Comparison of ENCODE assay signal across 1 cellular context in the genomic region with DNA sequence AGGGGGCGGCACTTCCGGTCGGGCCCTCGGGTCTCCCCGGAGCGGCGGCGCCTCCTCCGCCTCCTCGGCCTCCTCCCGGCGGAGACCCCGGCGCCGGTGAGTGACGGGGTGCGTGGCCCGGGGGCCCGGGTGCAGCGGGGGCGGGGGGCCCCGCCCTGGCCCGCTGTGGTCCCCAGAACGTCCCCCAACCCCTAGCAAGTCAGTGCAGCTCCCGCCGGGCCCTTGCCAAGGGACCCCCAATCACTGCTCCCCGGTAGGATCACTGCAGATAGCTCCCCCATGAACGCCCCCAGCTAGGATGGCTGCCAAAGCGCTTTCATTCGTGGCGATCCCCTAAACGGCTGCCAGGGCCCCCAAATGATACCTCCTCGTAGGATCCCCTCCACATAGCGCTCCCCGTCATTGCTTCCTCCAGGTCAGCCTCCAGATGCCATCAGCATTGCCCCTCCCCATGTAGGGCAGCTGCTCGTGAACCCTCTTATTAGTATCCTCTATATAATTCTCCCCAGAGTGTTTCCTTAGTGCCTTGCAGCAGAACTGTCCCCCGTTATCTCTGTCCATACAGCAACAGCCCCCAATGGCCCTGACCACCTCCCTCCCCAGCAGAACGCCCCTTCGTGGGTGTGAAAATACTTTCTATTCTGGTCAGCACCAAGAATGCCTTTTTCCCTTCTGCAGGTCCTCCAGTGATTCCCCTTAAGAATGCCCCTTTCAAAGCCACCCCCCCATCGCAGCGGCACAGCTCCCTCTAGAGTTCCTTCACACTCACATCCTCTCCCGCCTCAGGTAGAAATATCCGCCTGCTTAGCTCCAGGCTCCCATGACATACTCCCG.
TF ChIP-seq lines count a peak whose summit lies in the region.

Gene ZNF865, plus strand, starts transcription at position 11 of the 834 bp plus-strand sequence. CDS start 7,972 bp downstream, outside the sequence.

TF ChIP-seq in HepG2, 621 proteins besides CTCF, POLR2A, EP300 and RAD21 (continued from another document and continues in another):
- TF ChIP-seq ZNF773 (CRISPR knock-in tag; IDR thresholded peaks at IDR 0.05; ENCODE audit: borderline replicate concordance) (no peak), MAF1 (CRISPR knock-in tag; IDR thresholded peaks at IDR 0.05; ENCODE audit: borderline replicate concordance) (no peak), EZH2 (conservative IDR thresholded peaks at IDR 0.05; ENCODE audit: low read depth, low read length) (no peak), ZNF335 (CRISPR knock-in tag; IDR thresholded peaks at IDR 0.05) (no peak; the same call in 1 of the 2 replicates), CSRNP2 (CRISPR knock-in tag; conservative IDR thresholded peaks at IDR 0.05; ENCODE audit: low read depth) (no peak), GPN1 (CRISPR knock-in tag; IDR thresholded peaks at IDR 0.05; ENCODE audit: borderline replicate concordance) (no peak), NFIB (CRISPR knock-in tag; IDR thresholded peaks at IDR 0.05; ENCODE audit: borderline replicate concordance) (no peak), KLF12 (CRISPR knock-in tag; IDR thresholded peaks at IDR 0.05; ENCODE audit: borderline replicate concordance) (no peak), THRA (CRISPR knock-in tag; IDR thresholded peaks at IDR 0.05; ENCODE audit: borderline replicate concordance) (no peak), ZFAT (CRISPR knock-in tag; conservative IDR thresholded peaks at IDR 0.05) (no peak), ZNF260 (CRISPR knock-in tag; IDR thresholded peaks at IDR 0.05; ENCODE audit: borderline replicate concordance, low read depth) (no peak), ZNF781 (CRISPR knock-in tag; IDR thresholded peaks at IDR 0.05; ENCODE audit: borderline replicate concordance, not compliant biosample characterization) (peak; percentile 25), SCMH1 (CRISPR knock-in tag; IDR thresholded peaks at IDR 0.05; ENCODE audit: borderline replicate concordance) (no peak), YEATS2 (CRISPR knock-in tag; IDR thresholded peaks at IDR 0.05; ENCODE audit: borderline replicate concordance) (peak; percentile 60; the same call in 1 of the 2 replicates), ZNF326 (CRISPR knock-in tag; IDR thresholded peaks at IDR 0.05; ENCODE audit: borderline replicate concordance) (no peak), EHMT2 (IDR thresholded peaks at IDR 0.05; ENCODE audit: borderline replicate concordance, low read depth, low read length) (no peak), MEIS2 (CRISPR knock-in tag; IDR thresholded peaks at IDR 0.05) (no peak), TBX2 (CRISPR knock-in tag; IDR thresholded peaks at IDR 0.05; ENCODE audit: borderline replicate concordance) (peak; percentile 33; the same call in 1 of the 2 replicates), ZKSCAN5 (CRISPR knock-in tag; IDR thresholded peaks at IDR 0.05) (0 out of 2 replicates have a peak, but pooled peaks have one; percentile 52), NFAT5 (CRISPR knock-in tag; IDR thresholded peaks at IDR 0.05) (no peak), ZNF564 (CRISPR knock-in tag; IDR thresholded peaks at IDR 0.05) (no peak), NFKBIZ (CRISPR knock-in tag; IDR thresholded peaks at IDR 0.05) (no peak), EEA1 (CRISPR knock-in tag; IDR thresholded peaks at IDR 0.05; ENCODE audit: borderline replicate concordance) (peak; percentile 25; the same call in 1 of the 2 replicates), SP5 (CRISPR knock-in tag; IDR thresholded peaks at IDR 0.05; ENCODE audit: borderline replicate concordance, low read depth) (no peak), STAG1 (CRISPR knock-in tag; IDR thresholded peaks at IDR 0.05) (peak; percentile 80), RNF219 (CRISPR knock-in tag; IDR thresholded peaks at IDR 0.05) (no peak), ETV6 (CRISPR knock-in tag; conservative IDR thresholded peaks at IDR 0.05) (0 out of 2 replicates have a peak, but pooled peaks have one; percentile 5), HOXA7 (CRISPR knock-in tag; IDR thresholded peaks at IDR 0.05) (no peak), ZNF205 (CRISPR knock-in tag; IDR thresholded peaks at IDR 0.05) (no peak; the same call in 1 of the 2 replicates), ZNF772 (CRISPR knock-in tag; IDR thresholded peaks at IDR 0.05) (0 out of 2 replicates have a peak, but pooled peaks have one; percentile 24), ZNF788 (CRISPR knock-in tag; IDR thresholded peaks at IDR 0.05; ENCODE audit: borderline replicate concordance) (peak; percentile 37; the same call in 1 of the 2 replicates), ZFX (CRISPR knock-in tag; IDR thresholded peaks at IDR 0.05; ENCODE audit: low read depth) (0 out of 2 replicates have a peak, but pooled peaks have one; percentile 11), ZNF780A (CRISPR knock-in tag; IDR thresholded peaks at IDR 0.05) (no peak), ZNF552 (CRISPR knock-in tag; IDR thresholded peaks at IDR 0.05; ENCODE audit: borderline replicate concordance) (no peak), MIER3 (CRISPR knock-in tag; IDR thresholded peaks at IDR 0.05; ENCODE audit: borderline replicate concordance) (0 out of 2 replicates have a peak, but pooled peaks have one; percentile 27), ZZZ3 (CRISPR knock-in tag; IDR thresholded peaks at IDR 0.05; ENCODE audit: borderline replicate concordance) (no peak), GATAD2A (CRISPR knock-in tag; IDR thresholded peaks at IDR 0.05) (peak; percentile 32; the same call in 1 of the 2 replicates), HOXA3 (CRISPR knock-in tag; IDR thresholded peaks at IDR 0.05) (peak; percentile 30; the same call in 1 of the 2 replicates), ZFP41 (CRISPR knock-in tag; IDR thresholded peaks at IDR 0.05; ENCODE audit: borderline replicate concordance) (no peak), CERS6 (CRISPR knock-in tag; IDR thresholded peaks at IDR 0.05) (no peak), NFYB (CRISPR knock-in tag; IDR thresholded peaks at IDR 0.05) (no peak), ZNF3 (CRISPR knock-in tag; IDR thresholded peaks at IDR 0.05) (no peak), EED (CRISPR knock-in tag; IDR thresholded peaks at IDR 0.05) (0 out of 2 replicates have a peak, but pooled peaks have one; percentile 70), SMARCE1 (IDR thresholded peaks at IDR 0.05; ENCODE audit: borderline replicate concordance) (no peak), ZFP90 (CRISPR knock-in tag; IDR thresholded peaks at IDR 0.05; ENCODE audit: borderline replicate concordance) (no peak), KDM2A (CRISPR knock-in tag; IDR thresholded peaks at IDR 0.05; ENCODE audit: borderline replicate concordance, low read depth) (no peak)
- TF ChIP-seq, protein P1, sequence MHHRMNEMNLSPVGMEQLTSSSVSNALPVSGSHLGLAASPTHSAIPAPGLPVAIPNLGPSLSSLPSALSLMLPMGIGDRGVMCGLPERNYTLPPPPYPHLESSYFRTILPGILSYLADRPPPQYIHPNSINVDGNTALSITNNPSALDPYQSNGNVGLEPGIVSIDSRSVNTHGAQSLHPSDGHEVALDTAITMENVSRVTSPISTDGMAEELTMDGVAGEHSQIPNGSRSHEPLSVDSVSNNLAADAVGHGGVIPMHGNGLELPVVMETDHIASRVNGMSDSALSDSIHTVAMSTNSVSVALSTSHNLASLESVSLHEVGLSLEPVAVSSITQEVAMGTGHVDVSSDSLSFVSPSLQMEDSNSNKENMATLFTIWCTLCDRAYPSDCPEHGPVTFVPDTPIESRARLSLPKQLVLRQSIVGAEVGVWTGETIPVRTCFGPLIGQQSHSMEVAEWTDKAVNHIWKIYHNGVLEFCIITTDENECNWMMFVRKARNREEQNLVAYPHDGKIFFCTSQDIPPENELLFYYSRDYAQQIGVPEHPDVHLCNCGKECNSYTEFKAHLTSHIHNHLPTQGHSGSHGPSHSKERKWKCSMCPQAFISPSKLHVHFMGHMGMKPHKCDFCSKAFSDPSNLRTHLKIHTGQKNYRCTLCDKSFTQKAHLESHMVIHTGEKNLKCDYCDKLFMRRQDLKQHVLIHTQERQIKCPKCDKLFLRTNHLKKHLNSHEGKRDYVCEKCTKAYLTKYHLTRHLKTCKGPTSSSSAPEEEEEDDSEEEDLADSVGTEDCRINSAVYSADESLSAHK (CRISPR knock-in tag; IDR thresholded peaks at IDR 0.05; ENCODE audit: borderline replicate concordance) = no peak
- TF ChIP-seq, protein P2, sequence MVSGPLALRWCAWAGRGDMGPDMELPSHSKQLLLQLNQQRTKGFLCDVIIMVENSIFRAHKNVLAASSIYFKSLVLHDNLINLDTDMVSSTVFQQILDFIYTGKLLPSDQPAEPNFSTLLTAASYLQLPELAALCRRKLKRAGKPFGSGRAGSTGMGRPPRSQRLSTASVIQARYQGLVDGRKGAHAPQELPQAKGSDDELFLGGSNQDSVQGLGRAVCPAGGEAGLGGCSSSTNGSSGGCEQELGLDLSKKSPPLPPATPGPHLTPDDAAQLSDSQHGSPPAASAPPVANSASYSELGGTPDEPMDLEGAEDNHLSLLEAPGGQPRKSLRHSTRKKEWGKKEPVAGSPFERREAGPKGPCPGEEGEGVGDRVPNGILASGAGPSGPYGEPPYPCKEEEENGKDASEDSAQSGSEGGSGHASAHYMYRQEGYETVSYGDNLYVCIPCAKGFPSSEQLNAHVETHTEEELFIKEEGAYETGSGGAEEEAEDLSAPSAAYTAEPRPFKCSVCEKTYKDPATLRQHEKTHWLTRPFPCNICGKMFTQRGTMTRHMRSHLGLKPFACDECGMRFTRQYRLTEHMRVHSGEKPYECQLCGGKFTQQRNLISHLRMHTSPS (CRISPR knock-in tag; IDR thresholded peaks at IDR 0.05; ENCODE audit: low read depth) = no peak
